ENCODE assay signal across 20 cellular contexts in the genomic region with DNA sequence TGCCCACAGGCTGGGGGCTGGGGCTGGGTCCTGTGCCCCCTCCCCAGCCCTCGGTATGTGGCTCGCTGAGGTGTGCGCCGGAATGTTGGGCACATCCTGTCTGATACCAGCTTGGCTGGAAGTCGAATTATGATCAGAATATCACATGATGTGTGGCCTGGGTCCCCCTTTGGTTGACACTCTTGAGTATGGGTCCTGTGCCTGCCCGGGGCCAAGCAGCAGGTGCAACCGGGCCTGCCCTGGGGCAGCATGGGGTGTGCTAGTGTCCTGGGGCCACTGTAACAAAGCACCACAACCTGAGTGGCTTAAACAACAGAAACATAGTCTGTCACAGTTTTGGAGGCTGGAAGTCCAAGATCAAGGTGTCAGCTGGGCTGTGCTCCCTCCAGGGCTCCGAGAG.
"Had no signal": no experiment of that assay in that cellular context is flagged by ENCODE, and none has a peak within 500 bp of the region (broad histone marks: within the 10 kb centered on the region; RNA-seq: fewer than 3 reads in every experiment).

No MANE protein-coding gene starts in this region.

- H2AFZ ChIP-seq: hepatocyte had no signal

- H3K4me3 Mint-ChIP-seq: immature natural killer cell had no signal

- H3K27me3 ChIP-seq: dorsolateral prefrontal cortex, esophagus muscularis mucosa, foreskin keratinocyte, gastroesophageal sphincter, heart left ventricle, hepatocyte had no signal

- H3K4me1 ChIP-seq: foreskin keratinocyte, lower lobe of right lung had no signal

- ATAC-seq: foreskin keratinocyte, gastroesophageal sphincter, heart left ventricle, left colon, left lobe of liver, left ventricle myocardium superior, lower lobe of right lung had no signal

- H3K27ac ChIP-seq: coronary artery, dorsolateral prefrontal cortex, esophagus muscularis mucosa, foreskin keratinocyte, gastroesophageal sphincter, heart left ventricle, hepatocyte, lower lobe of right lung had no signal

- H3K4me1 Mint-ChIP-seq: immature natural killer cell had no signal

- H3K36me3 Mint-ChIP-seq: immature natural killer cell had no signal

- H3K4me2 ChIP-seq: hepatocyte had no signal

- H3K4me3 ChIP-seq: coronary artery, dorsolateral prefrontal cortex, esophagus muscularis mucosa, gastroesophageal sphincter, heart left ventricle, hepatocyte, lower lobe of right lung had no signal

- H3K27ac Mint-ChIP-seq: immature natural killer cell had no signal

- DNase-seq: dermis blood vessel endothelial cell; dorsolateral prefrontal cortex; effector CD4-positive, alpha-beta T cell; effector memory CD4-positive, alpha-beta T cell; foreskin keratinocyte; heart left ventricle; hypothalamus; immature natural killer cell; islet precursor cell; kidney; kidney glomerular epithelial cell; left colon; left ventricle myocardium superior; lower lobe of right lung; midbrain had no signal

- H3K9me3 ChIP-seq: esophagus muscularis mucosa, gastroesophageal sphincter, heart left ventricle, lower lobe of right lung had no signal
